Comparison of ENCODE assay signal across 13 cellular contexts in the genomic region with DNA sequence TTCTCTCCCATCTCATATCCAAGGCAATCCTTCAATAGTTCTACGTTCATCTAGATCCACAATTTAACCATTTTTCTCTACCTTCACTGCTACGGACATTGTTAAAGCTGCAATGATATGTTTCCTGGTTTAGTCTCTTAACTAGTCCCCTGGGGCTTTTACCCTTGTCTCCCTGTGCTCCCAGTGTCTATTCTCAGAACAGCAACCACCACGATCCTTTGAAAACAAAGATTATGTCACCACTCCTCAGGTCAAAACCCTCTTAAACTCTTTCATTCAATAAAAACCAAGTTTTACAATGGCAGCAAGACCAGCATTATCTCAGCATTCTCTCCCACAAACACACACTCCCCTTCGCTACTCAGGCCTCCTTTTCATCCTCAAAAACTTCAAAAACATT.
"Had no signal": no experiment of that assay in that cellular context is flagged by ENCODE, and none has a peak within 500 bp of the region (broad histone marks: within the 10 kb centered on the region; RNA-seq: fewer than 3 reads in every experiment).

No MANE protein-coding gene starts in this region.

- ATAC-seq: effector memory CD8-positive, alpha-beta T cell; right lobe of liver; stimulated activated naive CD8-positive, alpha-beta T cell treated with anti-CD3 and anti-CD28 coated beads, Interleukin-15, amount 100 ng/mL, for 72 hours had no signal

- H3K4me1 ChIP-seq: right lobe of liver, upper lobe of left lung had no signal

- H3K27me3 ChIP-seq: brain microvascular endothelial cell, ovary, right lobe of liver, upper lobe of left lung had no signal

- H3K36me3 ChIP-seq: brain microvascular endothelial cell, ovary, right lobe of liver, upper lobe of left lung had no signal

- H3K4me3 ChIP-seq: ovary, right lobe of liver, smooth muscle cell, upper lobe of left lung had no signal

- H3K27ac ChIP-seq: brain microvascular endothelial cell, epithelial cell of prostate, ovary, right lobe of liver, upper lobe of left lung had no signal

- H3K4me2 ChIP-seq: smooth muscle cell had no signal

- H3K9me3 ChIP-seq: ovary, right lobe of liver, upper lobe of left lung had no signal

- DNase-seq: activated CD4-positive, alpha-beta T cell treated with anti-CD3 and anti-CD28 coated beads, Interleukin-2, amount 10 ng/mL, durations not matched to agents 7 days and 5 days; anterior cingulate cortex; brain microvascular endothelial cell; cortex of kidney; effector memory CD8-positive, alpha-beta T cell; foreskin melanocyte; head of caudate nucleus; ovary; right lobe of liver; stimulated activated naive CD8-positive, alpha-beta T cell treated with anti-CD3 and anti-CD28 coated beads, Interleukin-15, amount 100 ng/mL, for 72 hours; upper lobe of left lung had no signal
